ENCODE assay signal across 20 cellular contexts in genomic region chr2:186771395-186771794, GRCh38.
A peak's percentile ranks its signal among the peaks of the same experiment; 100 is the strongest.
DNase-seq lines count a peak whose midpoint lies in the region; TF ChIP-seq lines count a peak whose summit lies in the region.
"Had no signal": no experiment of that assay in that cellular context is flagged by ENCODE, and none has a peak within 500 bp of the region (broad histone marks: within the 10 kb centered on the region; RNA-seq: fewer than 3 reads in every experiment).

No MANE protein-coding gene starts in this region.

- H3K9me3 Mint-ChIP-seq in neural crest cell, result no peaks in the 10 kb centered on the region

- H3K36me3 ChIP-seq in breast epithelium (no peaks in the 10 kb centered on the region), colonic mucosa (no peaks in the 10 kb centered on the region), right atrium auricular region (no peaks in the 10 kb centered on the region)

- peaks cover 0 to 21% of the 10 kb centered on the region in 2 donors for H3K9me3 ChIP-seq in breast epithelium
- H3K9me3 ChIP-seq in colonic mucosa, result no peaks in the 10 kb centered on the region
- peaks cover 0 to 29% of the 10 kb centered on the region in 2 donors for H3K9me3 ChIP-seq in right atrium auricular region

- no peaks in the 10 kb centered on the region for H3K4me1 Mint-ChIP-seq in neural crest cell
- H3K4me1 Mint-ChIP-seq: CD4-positive, alpha-beta memory T cell had no signal

- H3K4me3 Mint-ChIP-seq in neural crest cell, result no peak overlapping the region
- H3K4me3 Mint-ChIP-seq: CD4-positive, alpha-beta memory T cell had no signal

- intact Hi-C loops in breast epithelium (cut with DNase I; ENCODE audit: low total_unique reads) (no loop called here), colonic mucosa (cut with DNase I) (no loop called here)

- peak overlapping the region; percentile 76 for H3K27ac Mint-ChIP-seq in neural crest cell (ENCODE audit: unreplicated experiment)
- H3K27ac Mint-ChIP-seq: CD4-positive, alpha-beta memory T cell had no signal

- no peaks in the 10 kb centered on the region for H3K27me3 Mint-ChIP-seq in neural crest cell (ENCODE audit: low read depth)

- H3K4me3 ChIP-seq in AG10803 (ENCODE audit: low read length), result no peak overlapping the region
- H3K4me3 ChIP-seq in breast epithelium, result no peak overlapping the region
- H3K4me3 ChIP-seq in colonic mucosa, result no peak overlapping the region
- no peak overlapping the region for H3K4me3 ChIP-seq in right atrium auricular region
- H3K4me3 ChIP-seq: dorsolateral prefrontal cortex had no signal

- no peak for TF ChIP-seq CTCF in AG10803 (conservative IDR thresholded peaks at IDR 0.05; ENCODE audit: low read length)
- no peak for TF ChIP-seq CTCF in breast epithelium (IDR thresholded peaks at IDR 0.05)
- no peak for TF ChIP-seq CTCF in neural crest cell (conservative IDR thresholded peaks at IDR 0.05)
- TF ChIP-seq CTCF in colonic mucosa (IDR thresholded peaks at IDR 0.05), result no peak
- TF ChIP-seq CTCF in right atrium auricular region (IDR thresholded peaks at IDR 0.05), result no peak

- no peak for TF ChIP-seq EP300 in Ishikawa (IDR thresholded peaks at IDR 0.05; ENCODE audit: borderline replicate concordance)

- H3K36me3 Mint-ChIP-seq in neural crest cell (ENCODE audit: low read depth), result peaks cover 7% of the 10 kb centered on the region

- H3K9ac ChIP-seq in colonic mucosa (ENCODE audit: low read depth in 2 of 2, low read length in 2 of 2), result no peak overlapping the region

- DNase-seq in AG10803 (ENCODE audit: low read depth) (peak; percentile 8), breast epithelium (ENCODE audit: low spot score in 2 of 2) (no peak), neural crest cell (ENCODE audit: low read depth, low spot score) (no peak), colonic mucosa (no peak), right atrium auricular region (ENCODE audit: low spot score) (no peak)
- DNase-seq in stimulated activated CD4-positive, alpha-beta T cell treated with anti-CD3 and anti-CD28 coated beads, Interleukin-1b, Interleukin-23, amount 100 ng/mL, for 48 hours, result no peak
- DNase-seq in activated CD4-positive, alpha-beta T cell treated with anti-CD3 and anti-CD28 coated beads, Interleukin-2, amount 50 U/mL, for 4 hours, result no peak
- DNase-seq: activated CD4-positive, CD25-positive, alpha-beta regulatory T cell; aorta; CD4-positive, alpha-beta memory T cell; dorsolateral prefrontal cortex; hypothalamus; MV-4-11; NCI-H2081 treated with DMSO at 0.1 percent for 48 hours; NCI-H526 treated with DMSO at 0.1 percent for 48 hours; retina; RPMI8226; stimulated activated CD4-positive, alpha-beta T cell treated with anti-CD3 and anti-CD28 coated beads, Interleukin-4, amount 100 ng/mL, for 1 hour; T-helper 1 cell had no signal

- TF ChIP-seq POLR2A in breast epithelium (IDR thresholded peaks at IDR 0.05), result no peak

- TF ChIP-seq RAD21 in Ishikawa (IDR thresholded peaks at IDR 0.05; ENCODE audit: low read depth), result no peak

- H3K27ac ChIP-seq in breast epithelium, result peak overlapping the region; percentile 12 to 71
- H3K27ac ChIP-seq in colonic mucosa, result no peak overlapping the region
- no peak overlapping the region for H3K27ac ChIP-seq in right atrium auricular region
- H3K27ac ChIP-seq: dorsolateral prefrontal cortex had no signal

- H3K4me1 ChIP-seq in breast epithelium (no peaks in the 10 kb centered on the region), colonic mucosa (no peaks in the 10 kb centered on the region), right atrium auricular region (no peaks in the 10 kb centered on the region)

- no peaks in the 10 kb centered on the region for H3K27me3 ChIP-seq in breast epithelium
- H3K27me3 ChIP-seq in colonic mucosa, result no peaks in the 10 kb centered on the region
- no peaks in the 10 kb centered on the region for H3K27me3 ChIP-seq in right atrium auricular region
- H3K27me3 ChIP-seq: dorsolateral prefrontal cortex had no signal

TF ChIP-seq in Ishikawa, 13 proteins besides CTCF, POLR2A, EP300 and RAD21:
- TF ChIP-seq NFIC (IDR thresholded peaks at IDR 0.05) (0 out of 2 replicates have a peak, but pooled peaks have one; percentile 14), TCF12 (IDR thresholded peaks at IDR 0.05; ENCODE audit: low read depth) (no peak), TEAD4 (IDR thresholded peaks at IDR 0.05) (peak; percentile 44; the same call in 1 of the 2 replicates)

Comparison
In these comparisons a context has a peak if more than half of its experiments do, and no peak if none do; other contexts are left out.
1. H3K27ac ChIP-seq: peak in breast epithelium (2 of 2); none in colonic mucosa (single experiment) and right atrium auricular region (0 of 2).